Comparison of ENCODE assay signal across 22 cellular contexts in the genomic region with DNA sequence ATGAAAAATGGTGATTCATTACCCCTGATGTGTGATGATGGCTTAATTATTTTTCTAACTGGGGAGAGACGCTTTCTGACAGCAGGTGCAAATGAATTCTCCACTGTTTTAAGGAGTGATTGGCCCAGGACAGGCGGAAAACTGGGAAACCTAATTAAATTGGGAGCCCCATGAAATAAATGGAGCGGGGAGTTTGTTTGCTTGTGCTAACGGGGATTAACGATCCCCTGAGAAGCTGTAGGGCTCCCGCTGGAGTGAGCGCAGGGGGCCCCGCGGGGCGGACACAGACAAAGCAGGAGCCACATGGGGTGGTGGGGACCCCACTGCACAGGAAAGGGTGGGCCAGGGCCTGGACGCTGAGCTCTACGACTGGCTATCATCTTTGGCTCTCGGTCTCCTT.
"Had no signal": no experiment of that assay in that cellular context is flagged by ENCODE, and none has a peak within 500 bp of the region (broad histone marks: within the 10 kb centered on the region; RNA-seq: fewer than 3 reads in every experiment).

No MANE protein-coding gene starts in this region.

- H3K4me3 ChIP-seq: K562 had no signal

- H3K4me2 ChIP-seq: SK-N-SH had no signal

- H3K27ac ChIP-seq: HL-60, RWPE1 had no signal

- H3K9me3 Mint-ChIP-seq: T-cell had no signal

- H3K9ac ChIP-seq: SK-N-SH had no signal

- DNase-seq: MV-4-11, NCI-H1092, NCI-H1105 treated with DMSO at 0.1 percent for 48 hours, NCI-H1417 treated with DMSO at 0.1 percent for 48 hours, NCI-H146, NCI-H187, NCI-H2029, NCI-H2081 treated with DMSO at 0.1 percent for 48 hours, NCI-H226, NCI-H510A, NCI-H524 treated with DMSO at 0.1 percent for 48 hours, NCI-H69, NCI-H774, PC-3, SHP77, SK-N-SH, SW 1271, T-cell had no signal

- H3K27ac Mint-ChIP-seq: IgD-negative memory B cell, T-cell had no signal

- H3K36me3 Mint-ChIP-seq: IgD-negative memory B cell, T-cell had no signal

- H3K9me3 ChIP-seq: SK-N-SH had no signal

- H3K4me3 Mint-ChIP-seq: IgD-negative memory B cell had no signal
